In the genomic region with DNA sequence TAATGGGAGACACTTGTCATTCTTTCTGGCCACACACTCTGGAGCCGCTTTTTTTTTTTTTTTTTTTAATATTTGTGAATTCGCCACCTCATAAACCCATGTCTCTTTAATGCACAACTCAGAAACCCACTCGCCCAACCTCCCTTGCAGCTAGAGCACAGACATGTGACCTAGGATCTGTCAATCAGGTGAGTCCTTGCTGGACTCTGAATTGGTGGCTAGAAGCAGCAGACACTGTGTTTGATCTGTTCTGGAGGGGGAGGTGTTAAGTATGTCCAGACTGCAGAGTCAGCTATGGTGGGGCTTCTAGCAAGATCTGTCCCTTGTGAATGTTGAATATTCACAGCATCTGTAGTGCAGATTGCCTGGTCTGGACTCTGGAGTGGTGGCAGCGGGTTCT, we compare ENCODE assay signal across 18 cellular contexts.
DNase-seq lines count a peak whose midpoint lies in the region; ATAC-seq and TF ChIP-seq lines count a peak whose summit lies in the region.
"Had no signal": no experiment of that assay in that cellular context is flagged by ENCODE, and none has a peak within 500 bp of the region (broad histone marks: within the 10 kb centered on the region; RNA-seq: fewer than 3 reads in every experiment).

No MANE protein-coding gene starts in this region.

- H3K36me3 Mint-ChIP-seq in T-helper 17 cell (ENCODE audit: low read depth) = no peaks in the 10 kb centered on the region
- peaks cover 8% of the 10 kb centered on the region for H3K36me3 Mint-ChIP-seq in effector memory CD8-positive, alpha-beta T cell (ENCODE audit: insufficient read depth)

- no peak for TF ChIP-seq CTCF in psoas muscle (IDR thresholded peaks at IDR 0.05)

- H3K4me1 ChIP-seq in Karpas-422 (ENCODE audit: low read length) (no peaks in the 10 kb centered on the region), psoas muscle (no peaks in the 10 kb centered on the region)
- H3K4me1 ChIP-seq: prostate gland had no signal

- WGBS in psoas muscle, 3 donors = 88 to 95% (median 91%) methylated on average over 4 of the region's 4 CpGs

- intact Hi-C loops in psoas muscle (cut with DNase I) = no loop called here

- H3K9me2 ChIP-seq in Karpas-422 (replicated peaks; ENCODE audit: insufficient read depth, low read length) = no peaks in the 10 kb centered on the region

- no peak overlapping the region for H3K9ac ChIP-seq in Karpas-422 (ENCODE audit: low read length)
- H3K9ac ChIP-seq: BLaER1 had no signal

- peaks cover 73% of the 10 kb centered on the region for H3K4me1 Mint-ChIP-seq in T-helper 17 cell
- peaks cover 65 to 80% of the 10 kb centered on the region in 2 donors for H3K4me1 Mint-ChIP-seq in effector memory CD8-positive, alpha-beta T cell (ENCODE audit: low read depth in 2 of 2)

- H3K4me2 ChIP-seq in Karpas-422 (ENCODE audit: low read depth, low read length, poor library complexity, severe bottlenecking) = no peak overlapping the region
- H3K4me2 ChIP-seq: BLaER1 had no signal

- H4K20me1 ChIP-seq in Karpas-422 (ENCODE audit: insufficient read depth, low read depth, low read length) = peaks cover 6% of the 10 kb centered on the region; the same call in 1 of the 2 replicates
- H4K20me1 ChIP-seq: BLaER1 had no signal

- peak overlapping the region; percentile 96 for H3K27ac Mint-ChIP-seq in T-helper 17 cell
- H3K27ac Mint-ChIP-seq in effector memory CD8-positive, alpha-beta T cell = peak overlapping the region; percentile 90 to 92

- H3K4me3 Mint-ChIP-seq in T-helper 17 cell = no peak overlapping the region
- H3K4me3 Mint-ChIP-seq in effector memory CD8-positive, alpha-beta T cell = peak overlapping the region in 1 of 2 donors; percentile 70
- H3K4me3 Mint-ChIP-seq: activated T-helper 1 cell treated with anti-CD3 and anti-CD28 coated beads, Interleukin-12 subunit alpha, Interleukin-12 subunit beta, Interleukin-2, Interleukin-4 antibody, amounts not matched to agents 30 ng/mL and 10 ng/mL and 1 ng/mL, durations not matched to agents 14 hours and 24 hours and 36 hours; neural crest cell had no signal

- no peaks in the 10 kb centered on the region for H3K9me3 Mint-ChIP-seq in effector memory CD8-positive, alpha-beta T cell
- H3K9me3 Mint-ChIP-seq: neural crest cell had no signal

- H3K79me2 ChIP-seq in Karpas-422 (ENCODE audit: low read length) = no peaks in the 10 kb centered on the region

- ATAC-seq in T-helper 17 cell (no peak), psoas muscle (no peak)
- no peak for ATAC-seq in effector memory CD8-positive, alpha-beta T cell (replicated peaks)

- H3K9me3 ChIP-seq in T-helper 17 cell (ENCODE audit: control insufficient read depth, low read length, poor library complexity, severe bottlenecking) (no peaks in the 10 kb centered on the region), Karpas-422 (ENCODE audit: low read length) (no peaks in the 10 kb centered on the region), psoas muscle (no peaks in the 10 kb centered on the region)
- H3K9me3 ChIP-seq: BLaER1, esophagus squamous epithelium, prostate gland had no signal

- H2AFZ ChIP-seq in Karpas-422 (ENCODE audit: low read length) = no peak overlapping the region

- peak; percentile 10 for DNase-seq in NCI-H2227 (lab: John Stamatoyannopoulos, UW; ENCODE audit: unreplicated experiment)
- no peak for DNase-seq in NCI-H2227 treated with DMSO at 0.1 percent for 48 hours (lab: John Stamatoyannopoulos, UW)
- DNase-seq in DMS79 (lab: John Stamatoyannopoulos, UW) = peak; percentile 36
- DNase-seq in T-helper 17 cell = no peak
- no peak for DNase-seq in effector memory CD8-positive, alpha-beta T cell
- no peak for DNase-seq in Karpas-422
- DNase-seq in D341Med (ENCODE audit: low spot score) = no peak
- no peak for DNase-seq in psoas muscle
- DNase-seq: 8988T; amniotic stem cell; DMS53; esophagus squamous epithelium; NCI-H146; stimulated activated CD4-positive, alpha-beta T cell treated with anti-CD3 and anti-CD28 coated beads, Interleukin-4, amount 100 ng/mL, for 1 hour had no signal

- no peak overlapping the region for H3K4me3 ChIP-seq in Karpas-422 (ENCODE audit: low read length)
- no peak overlapping the region for H3K4me3 ChIP-seq in psoas muscle
- H3K4me3 ChIP-seq: BLaER1, esophagus squamous epithelium, prostate gland had no signal

- H3K36me3 ChIP-seq in Karpas-422 (ENCODE audit: insufficient read depth, low read length) = no peaks in the 10 kb centered on the region
- no peaks in the 10 kb centered on the region for H3K36me3 ChIP-seq in psoas muscle (ENCODE audit: insufficient read depth in 1 of 2, low read depth in 1 of 2)
- H3K36me3 ChIP-seq: BLaER1, esophagus squamous epithelium, prostate gland had no signal

- H3K27me3 Mint-ChIP-seq in T-helper 17 cell = no peaks in the 10 kb centered on the region
- no peaks in the 10 kb centered on the region for H3K27me3 Mint-ChIP-seq in effector memory CD8-positive, alpha-beta T cell

- no peak overlapping the region for H3K27ac ChIP-seq in Karpas-422 (ENCODE audit: low read length)
- no peak overlapping the region for H3K27ac ChIP-seq in psoas muscle
- H3K27ac ChIP-seq: BLaER1, esophagus squamous epithelium, prostate gland had no signal

- H3K27me3 ChIP-seq in Karpas-422 (ENCODE audit: low read length) = no peaks in the 10 kb centered on the region
- H3K27me3 ChIP-seq in psoas muscle (ENCODE audit: insufficient read depth in 3 of 3, low read length in 2 of 3) = no peaks in the 10 kb centered on the region
- H3K27me3 ChIP-seq: BLaER1, esophagus squamous epithelium had no signal

Comparison
In these comparisons a context has a peak if more than half of its experiments do, and no peak if none do; other contexts are left out.
1. DNase-seq: peak in NCI-H2227 (single experiment) and DMS79 (single experiment); none in NCI-H2227 treated with DMSO at 0.1 percent for 48 hours (single experiment), T-helper 17 cell (0 of 3), effector memory CD8-positive, alpha-beta T cell (0 of 3), Karpas-422 (single experiment), D341Med (single experiment) and psoas muscle (0 of 2).